1 cellular context compared by ENCODE assay signal in genomic region chr1:162892916-162893714, GRCh38.
TF ChIP-seq lines count a peak whose summit lies in the region.

No MANE protein-coding gene starts in this region.

TF ChIP-seq in HepG2, 621 proteins besides CTCF, POLR2A, EP300 and RAD21 (continued from another document):
- TF ChIP-seq HNF1A (IDR thresholded peaks at IDR 0.05; ENCODE audit: low read depth) (0 out of 2 replicates have a peak, but pooled peaks have one; percentile 30), HNF1A (CRISPR knock-in tag; IDR thresholded peaks at IDR 0.05; ENCODE audit: borderline replicate concordance) (no peak), FOXM1 (CRISPR knock-in tag; IDR thresholded peaks at IDR 0.05) (no peak), THAP8 (CRISPR knock-in tag; IDR thresholded peaks at IDR 0.05; ENCODE audit: borderline replicate concordance) (no peak), ZNF430 (CRISPR knock-in tag; IDR thresholded peaks at IDR 0.05) (0 out of 2 replicates have a peak, but pooled peaks have one; percentile 35), ZNF607 (CRISPR knock-in tag; IDR thresholded peaks at IDR 0.05; ENCODE audit: borderline replicate concordance) (no peak), ZMYM3 (CRISPR knock-in tag; IDR thresholded peaks at IDR 0.05) (no peak), ZNF644 (CRISPR knock-in tag; IDR thresholded peaks at IDR 0.05; ENCODE audit: low read depth) (peak; percentile 74), ZMYM4 (CRISPR knock-in tag; IDR thresholded peaks at IDR 0.05) (0 out of 2 replicates have a peak, but pooled peaks have one; percentile 47), JARID2 (CRISPR knock-in tag; IDR thresholded peaks at IDR 0.05; ENCODE audit: insufficient replicate concordance) (no peak), ZKSCAN1 (IDR thresholded peaks at IDR 0.05; ENCODE audit: low read length) (no peak), FOXK1 (CRISPR knock-in tag; IDR thresholded peaks at IDR 0.05; ENCODE audit: borderline replicate concordance, low read depth) (peak; percentile 51; the same call in 1 of the 2 replicates), ZNF253 (CRISPR knock-in tag; IDR thresholded peaks at IDR 0.05; ENCODE audit: borderline replicate concordance) (no peak), GZF1 (CRISPR knock-in tag; IDR thresholded peaks at IDR 0.05) (no peak), FOSL2 (CRISPR knock-in tag; IDR thresholded peaks at IDR 0.05) (peak; percentile 71), PRDM10 (CRISPR knock-in tag; IDR thresholded peaks at IDR 0.05; ENCODE audit: low read depth) (no peak), SIN3A (IDR thresholded peaks at IDR 0.05; ENCODE audit: borderline replicate concordance, low read depth, low read length) (no peak), ZNF34 (CRISPR knock-in tag; IDR thresholded peaks at IDR 0.05; ENCODE audit: borderline replicate concordance) (no peak)
- TF ChIP-seq, protein P1, sequence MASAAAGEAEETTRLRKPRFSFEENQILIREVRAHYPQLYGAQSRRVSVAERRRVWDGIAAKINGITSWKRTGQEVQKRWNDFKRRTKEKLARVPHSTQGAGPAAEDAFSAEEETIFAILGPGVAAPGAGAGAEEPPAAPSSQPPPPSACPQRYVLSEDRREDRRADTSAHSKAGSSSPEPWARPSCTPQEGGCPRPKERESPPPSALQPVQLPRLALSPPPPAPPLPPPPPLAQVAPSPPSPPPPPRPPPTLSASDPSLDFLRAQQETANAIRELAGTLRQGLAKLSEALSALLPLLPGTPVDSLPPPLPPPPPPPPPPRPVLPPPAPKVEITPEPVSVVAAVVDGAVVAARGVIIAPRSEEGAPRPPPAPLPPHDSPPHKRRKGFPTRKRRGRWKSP (CRISPR knock-in tag; IDR thresholded peaks at IDR 0.05), result peak; percentile 28; the same call in 1 of the 2 replicates
- TF ChIP-seq, protein P2, sequence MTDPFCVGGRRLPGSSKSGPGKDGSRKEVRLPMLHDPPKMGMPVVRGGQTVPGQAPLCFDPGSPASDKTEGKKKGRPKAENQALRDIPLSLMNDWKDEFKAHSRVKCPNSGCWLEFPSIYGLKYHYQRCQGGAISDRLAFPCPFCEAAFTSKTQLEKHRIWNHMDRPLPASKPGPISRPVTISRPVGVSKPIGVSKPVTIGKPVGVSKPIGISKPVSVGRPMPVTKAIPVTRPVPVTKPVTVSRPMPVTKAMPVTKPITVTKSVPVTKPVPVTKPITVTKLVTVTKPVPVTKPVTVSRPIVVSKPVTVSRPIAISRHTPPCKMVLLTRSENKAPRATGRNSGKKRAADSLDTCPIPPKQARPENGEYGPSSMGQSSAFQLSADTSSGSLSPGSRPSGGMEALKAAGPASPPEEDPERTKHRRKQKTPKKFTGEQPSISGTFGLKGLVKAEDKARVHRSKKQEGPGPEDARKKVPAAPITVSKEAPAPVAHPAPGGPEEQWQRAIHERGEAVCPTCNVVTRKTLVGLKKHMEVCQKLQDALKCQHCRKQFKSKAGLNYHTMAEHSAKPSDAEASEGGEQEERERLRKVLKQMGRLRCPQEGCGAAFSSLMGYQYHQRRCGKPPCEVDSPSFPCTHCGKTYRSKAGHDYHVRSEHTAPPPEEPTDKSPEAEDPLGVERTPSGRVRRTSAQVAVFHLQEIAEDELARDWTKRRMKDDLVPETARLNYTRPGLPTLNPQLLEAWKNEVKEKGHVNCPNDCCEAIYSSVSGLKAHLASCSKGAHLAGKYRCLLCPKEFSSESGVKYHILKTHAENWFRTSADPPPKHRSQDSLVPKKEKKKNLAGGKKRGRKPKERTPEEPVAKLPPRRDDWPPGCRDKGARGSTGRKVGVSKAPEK (CRISPR knock-in tag; IDR thresholded peaks at IDR 0.05; ENCODE audit: borderline replicate concordance), result no peak
- TF ChIP-seq, protein P3, sequence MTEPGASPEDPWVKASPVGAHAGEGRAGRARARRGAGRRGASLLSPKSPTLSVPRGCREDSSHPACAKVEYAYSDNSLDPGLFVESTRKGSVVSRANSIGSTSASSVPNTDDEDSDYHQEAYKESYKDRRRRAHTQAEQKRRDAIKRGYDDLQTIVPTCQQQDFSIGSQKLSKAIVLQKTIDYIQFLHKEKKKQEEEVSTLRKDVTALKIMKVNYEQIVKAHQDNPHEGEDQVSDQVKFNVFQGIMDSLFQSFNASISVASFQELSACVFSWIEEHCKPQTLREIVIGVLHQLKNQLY (CRISPR knock-in tag; IDR thresholded peaks at IDR 0.05), result 0 out of 2 replicates have a peak, but pooled peaks have one; percentile 52
